ENCODE assay signal across 8 cellular contexts in the genomic region with DNA sequence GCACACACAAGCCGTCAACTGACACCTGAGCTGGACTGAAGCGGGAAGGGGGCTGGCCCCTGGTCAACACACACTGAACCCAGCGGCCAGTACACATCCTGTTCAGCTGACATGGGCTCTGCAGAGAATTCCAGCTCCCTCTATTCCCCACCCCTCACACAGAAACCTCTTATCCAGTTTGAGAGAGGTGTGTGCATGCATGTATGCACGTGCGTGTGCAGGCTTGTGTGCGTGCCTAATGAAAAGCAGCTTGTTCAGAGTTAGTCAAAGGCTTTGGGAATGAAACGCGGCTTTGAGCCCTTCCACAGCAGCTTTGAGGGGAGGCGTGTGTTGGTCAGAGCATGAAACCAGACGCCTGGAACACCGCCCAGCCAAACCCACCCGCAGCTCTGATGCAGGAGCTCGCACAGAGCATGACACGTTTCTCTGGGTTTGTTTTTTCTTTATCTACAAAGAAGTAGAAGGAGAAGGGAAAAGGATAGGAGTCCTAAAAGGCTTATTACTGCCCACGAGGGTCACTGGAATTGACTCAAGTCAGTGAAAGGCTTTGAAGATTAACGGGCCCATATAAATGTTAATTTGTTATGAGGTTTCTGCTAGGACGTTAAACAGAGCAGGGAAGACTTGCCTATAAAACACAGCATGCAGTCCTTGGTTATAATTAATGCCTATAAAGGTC.
DNase-seq lines count a peak whose midpoint lies in the region; TF ChIP-seq lines count a peak whose summit lies in the region.

No MANE protein-coding gene starts in this region.

- H3K9me3 Mint-ChIP-seq in type B pancreatic cell = no peaks in the 10 kb centered on the region
- H3K9me3 Mint-ChIP-seq in activated naive CD8-positive, alpha-beta T cell treated with anti-CD3 and anti-CD28 coated beads for 36 hours = no peaks in the 10 kb centered on the region

- peaks cover 35% of the 10 kb centered on the region for H3K27me3 Mint-ChIP-seq in type B pancreatic cell
- H3K27me3 Mint-ChIP-seq in activated naive CD8-positive, alpha-beta T cell treated with anti-CD3 and anti-CD28 coated beads for 36 hours = peaks cover 53% of the 10 kb centered on the region

- no peaks in the 10 kb centered on the region for H3K36me3 Mint-ChIP-seq in type B pancreatic cell
- peaks cover 2% of the 10 kb centered on the region for H3K36me3 Mint-ChIP-seq in activated naive CD8-positive, alpha-beta T cell treated with anti-CD3 and anti-CD28 coated beads for 36 hours

- no peak for TF ChIP-seq CTCF in type B pancreatic cell (conservative IDR thresholded peaks at IDR 0.05)

- DNase-seq in NCI-H2227 (lab: John Stamatoyannopoulos, UW; ENCODE audit: unreplicated experiment) (peak; percentile 40), NCI-H2227 treated with DMSO at 0.1 percent for 48 hours (lab: John Stamatoyannopoulos, UW) (no peak), amniotic stem cell (lab: John Stamatoyannopoulos, UW) (peak; percentile 23), kidney glomerular epithelial cell (lab: John Stamatoyannopoulos, UW) (peak; percentile 52), type B pancreatic cell (ENCODE audit: extremely low spot score, unreplicated experiment) (peak; percentile 73), A172 (ENCODE audit: low spot score) (no peak)
- DNase-seq in activated effector memory CD4-positive, alpha-beta T cell treated with anti-CD3 and anti-CD28 coated beads, Interleukin-2, amount 50 U/mL, for 16 hours = no peak
- DNase-seq in activated naive CD8-positive, alpha-beta T cell treated with anti-CD3 and anti-CD28 coated beads for 36 hours = no peak

- peak overlapping the region; percentile 70 for H3K4me3 Mint-ChIP-seq in type B pancreatic cell
- no peak overlapping the region for H3K4me3 Mint-ChIP-seq in activated naive CD8-positive, alpha-beta T cell treated with anti-CD3 and anti-CD28 coated beads for 36 hours

- H3K27ac Mint-ChIP-seq in type B pancreatic cell = peak overlapping the region; percentile 76
- H3K27ac Mint-ChIP-seq in activated naive CD8-positive, alpha-beta T cell treated with anti-CD3 and anti-CD28 coated beads for 36 hours = no peak overlapping the region

- H3K4me1 Mint-ChIP-seq in type B pancreatic cell (ENCODE audit: unreplicated experiment) = peaks cover 70% of the 10 kb centered on the region
- peaks cover 15% of the 10 kb centered on the region for H3K4me1 Mint-ChIP-seq in activated naive CD8-positive, alpha-beta T cell treated with anti-CD3 and anti-CD28 coated beads for 36 hours

Comparison
In these comparisons a context has a peak if more than half of its experiments do, and no peak if none do; other contexts are left out.
1. DNase-seq: peak in NCI-H2227 (single experiment), amniotic stem cell (single experiment), kidney glomerular epithelial cell (single experiment) and type B pancreatic cell (single experiment); none in NCI-H2227 treated with DMSO at 0.1 percent for 48 hours (single experiment), activated effector memory CD4-positive, alpha-beta T cell treated with anti-CD3 and anti-CD28 coated beads, Interleukin-2, amount 50 U/mL, for 16 hours (single experiment), activated naive CD8-positive, alpha-beta T cell treated with anti-CD3 and anti-CD28 coated beads for 36 hours (single experiment) and A172 (single experiment).